10 cellular contexts compared by ENCODE assay signal in the genomic region with DNA sequence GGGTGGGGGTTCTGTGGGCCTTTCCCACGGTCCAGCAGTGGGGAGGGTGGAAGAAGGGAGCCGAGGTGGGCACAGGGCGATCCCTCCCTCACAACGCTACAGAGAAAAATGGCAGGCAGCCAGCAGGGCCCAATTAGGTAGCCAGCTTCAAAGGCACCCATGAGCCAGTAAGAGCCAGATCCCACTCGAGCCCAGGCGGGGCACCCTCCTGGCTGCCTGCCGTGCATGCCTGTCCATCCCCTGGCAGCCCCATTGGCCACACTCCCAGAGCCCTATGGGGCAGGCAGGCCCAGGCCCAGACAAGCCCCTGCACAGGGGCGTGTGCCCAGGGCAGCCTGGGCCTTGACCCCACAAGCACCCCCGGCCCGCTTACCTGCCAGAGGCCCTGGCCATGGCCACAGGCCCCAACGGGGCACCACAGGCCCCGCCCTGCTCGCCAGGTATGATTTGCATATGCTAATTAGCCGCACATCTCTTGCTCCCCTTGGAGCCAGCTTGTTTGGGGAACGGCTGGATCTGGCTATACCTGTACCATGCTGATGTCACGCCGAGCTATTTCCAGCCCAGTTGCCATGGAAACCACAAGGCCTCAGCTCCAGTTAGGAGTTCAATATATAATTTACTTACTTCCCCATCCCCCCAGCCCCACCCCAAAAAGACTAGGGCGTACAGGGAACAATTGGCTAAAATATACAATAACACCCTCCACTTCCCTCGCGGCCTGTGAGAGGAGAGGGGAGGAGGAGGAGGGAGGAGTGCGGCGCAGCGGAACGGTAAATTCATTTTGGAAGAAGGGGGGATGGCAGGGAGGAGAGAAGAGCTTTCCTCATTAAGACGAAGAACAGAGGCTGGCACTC. TPM values are rescaled to one million over a fixed set of nuclear protein-coding genes. Genes with fewer than 3 reads are reported as not detected.
DNase-seq lines count a peak whose midpoint lies in the region; ATAC-seq and TF ChIP-seq lines count a peak whose summit lies in the region.
"Had no signal": no experiment of that assay in that cellular context is flagged by ENCODE, and none has a peak within 500 bp of the region (broad histone marks: within the 10 kb centered on the region; RNA-seq: fewer than 3 reads in every experiment).

No MANE protein-coding gene starts in this region.

- no peaks in the 10 kb centered on the region for H3K9me3 ChIP-seq in mucosa of rectum (ENCODE audit: control insufficient read depth in 2 of 2, low read length in 2 of 2)

- no peaks in the 10 kb centered on the region for H3K9me3 Mint-ChIP-seq in brain

- DNase-seq in COR-L47 (lab: John Stamatoyannopoulos, UW), result peak; percentile 82
- DNase-seq in NCI-H1436 treated with DMSO at 0.1 percent for 48 hours (lab: John Stamatoyannopoulos, UW), result peak; percentile 66
- DNase-seq in hepatic stellate cell (ENCODE audit: low spot score), result no peak
- DNase-seq: effector CD8-positive, alpha-beta T cell; WERI-Rb-1 had no signal

- H3K4me1 Mint-ChIP-seq in brain, result peaks cover 98% of the 10 kb centered on the region

- H3K36me3 Mint-ChIP-seq in brain, result peaks cover 5% of the 10 kb centered on the region

- no peak overlapping the region for H3K4me3 ChIP-seq in mucosa of rectum (ENCODE audit: low read length in 2 of 2)

- no peak for TF ChIP-seq CTCF in brain (conservative IDR thresholded peaks at IDR 0.05)

- H3K4me3 Mint-ChIP-seq in brain, result peak overlapping the region in 3 of 5 experiments; percentile 70 to 74 (median 71)

- ATAC-seq in GM21717 (IDR thresholded peaks at IDR 0.05; ENCODE audit: unreplicated experiment) (no peak), HG02759 (IDR thresholded peaks at IDR 0.05; ENCODE audit: unreplicated experiment) (no peak), HG02885 (IDR thresholded peaks at IDR 0.05; ENCODE audit: poor library complexity, unreplicated experiment) (no peak)

- H3K27me3 ChIP-seq in mucosa of rectum (ENCODE audit: control insufficient read depth in 2 of 2, insufficient read depth in 2 of 2, low read length in 2 of 2), result peaks cover 0 to under 1% of the 10 kb centered on the region in 2 donors

- H3K27ac ChIP-seq in mucosa of rectum (ENCODE audit: low read depth in 2 of 2, low read length in 2 of 2), result peak overlapping the region; percentile 83 to 94
- H3K27ac ChIP-seq: WERI-Rb-1 had no signal

- H3K36me3 ChIP-seq in mucosa of rectum (ENCODE audit: control insufficient read depth in 2 of 2, insufficient read depth in 2 of 2, low read length in 2 of 2), result no peaks in the 10 kb centered on the region

- peak overlapping the region; percentile 36 to 98 (median 93) for H3K27ac Mint-ChIP-seq in brain

- H3K4me1 ChIP-seq in mucosa of rectum (ENCODE audit: control insufficient read depth in 2 of 2, insufficient read depth in 2 of 2, low read length in 2 of 2), result peaks cover 84 to 86% of the 10 kb centered on the region in 2 donors

- H3K27me3 Mint-ChIP-seq in brain, result peaks cover 12% of the 10 kb centered on the region

- H3K9ac ChIP-seq in mucosa of rectum (ENCODE audit: low read depth in 1 of 2, low read length in 2 of 2), result peak overlapping the region in 1 of 2 donors; percentile 74

RNA-seq across cellular contexts. Expression of a gene that starts 47.5 kb away (rescaled TPM):
- polyA plus RNA-seq in brain (ENCODE audit: insufficient read depth, low read depth, low replicate concordance), result 19.3 TPM
